ENCODE assay signal across 1 cellular context in genomic region chr19:5028229-5028886, GRCh38.
TF ChIP-seq lines count a peak whose summit lies in the region.

No MANE protein-coding gene starts in this region.

TF ChIP-seq in H1, 55 proteins besides CTCF, POLR2A, EP300 and RAD21:
- no peak for TF ChIP-seq TAF7 (optimal IDR thresholded peaks at IDR 0.05; ENCODE audit: borderline replicate concordance, low read depth, low read length)
- no peak for TF ChIP-seq KDM4A (IDR thresholded peaks at IDR 0.05; ENCODE audit: low read depth, low read length, severe bottlenecking)
